ENCODE assay signal across 21 cellular contexts in the genomic region with DNA sequence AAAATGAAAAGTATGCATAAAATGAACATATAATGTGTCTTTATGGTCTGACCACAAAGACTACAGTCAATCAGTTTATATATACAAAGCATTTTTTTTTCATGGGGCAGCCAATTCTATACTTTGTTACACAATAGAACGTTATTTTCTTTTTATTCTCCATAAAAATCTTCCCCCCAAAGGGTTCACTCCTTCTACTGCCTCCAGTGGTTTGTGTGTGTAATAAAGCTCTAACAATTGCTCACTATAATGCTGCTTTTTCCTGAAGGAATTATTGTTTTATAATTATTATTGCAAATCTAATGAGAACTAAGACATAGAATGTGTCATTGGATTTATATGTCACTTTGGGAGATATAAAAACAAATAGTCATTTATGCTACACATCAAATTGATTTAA.
A peak's percentile ranks its signal among the peaks of the same experiment; 100 is the strongest.
DNase-seq lines count a peak whose midpoint lies in the region; ATAC-seq and TF ChIP-seq lines count a peak whose summit lies in the region.
"Had no signal": no experiment of that assay in that cellular context is flagged by ENCODE, and none has a peak within 500 bp of the region (broad histone marks: within the 10 kb centered on the region; RNA-seq: fewer than 3 reads in every experiment).

No MANE protein-coding gene starts in this region.

- H3K4me3 ChIP-seq in OCI-LY1 (ENCODE audit: low read depth, low read length, poor library complexity, severe bottlenecking): no peak overlapping the region
- no peak overlapping the region for H3K4me3 ChIP-seq in neural progenitor cell
- H3K4me3 ChIP-seq in upper lobe of left lung: no peak overlapping the region
- H3K4me3 ChIP-seq in lower lobe of right lung: no peak overlapping the region
- no peak overlapping the region for H3K4me3 ChIP-seq in gastroesophageal sphincter
- H3K4me3 ChIP-seq: PC-9, SJCRH30 had no signal

- no peaks in the 10 kb centered on the region for H3K36me3 Mint-ChIP-seq in chondrocyte (ENCODE audit: low read depth)
- no peaks in the 10 kb centered on the region for H3K36me3 Mint-ChIP-seq in neural progenitor cell
- H3K36me3 Mint-ChIP-seq: T-cell had no signal

- H3K27me3 Mint-ChIP-seq in chondrocyte (ENCODE audit: low read depth) (no peaks in the 10 kb centered on the region), neural progenitor cell (ENCODE audit: insufficient read depth, low read depth) (no peaks in the 10 kb centered on the region)
- H3K27me3 Mint-ChIP-seq: T-cell had no signal

- H3K4me3 Mint-ChIP-seq in chondrocyte (ENCODE audit: unreplicated experiment) (no peak overlapping the region), neural progenitor cell (no peak overlapping the region)
- H3K4me3 Mint-ChIP-seq: T-cell had no signal

- no peaks in the 10 kb centered on the region for H3K36me3 ChIP-seq in OCI-LY1 (ENCODE audit: insufficient read depth, low read length)
- H3K36me3 ChIP-seq in neural progenitor cell: no peaks in the 10 kb centered on the region
- no peaks in the 10 kb centered on the region for H3K36me3 ChIP-seq in upper lobe of left lung
- H3K36me3 ChIP-seq in lower lobe of right lung: no peaks in the 10 kb centered on the region
- no peaks in the 10 kb centered on the region for H3K36me3 ChIP-seq in gastroesophageal sphincter
- H3K36me3 ChIP-seq: SJCRH30 had no signal

- H3K4me1 ChIP-seq in OCI-LY1 (ENCODE audit: insufficient read depth, low read length, severe bottlenecking) (peaks cover 4% of the 10 kb centered on the region), neural progenitor cell (no peaks in the 10 kb centered on the region), upper lobe of left lung (no peaks in the 10 kb centered on the region), lower lobe of right lung (no peaks in the 10 kb centered on the region), gastroesophageal sphincter (no peaks in the 10 kb centered on the region)
- H3K4me1 ChIP-seq: SJCRH30 had no signal

- DNase-seq in ELR (ENCODE audit: low read depth) (peak; percentile 12), chondrocyte (ENCODE audit: low spot score) (no peak), neural progenitor cell (ENCODE audit: low spot score) (no peak), upper lobe of left lung (no peak), lower lobe of right lung (no peak), amygdala (lab: John Stamatoyannopoulos, UW) (no peak)
- DNase-seq: ACHN; AML-193; COR-L47; DMS 273 treated with DMSO at 0.1 percent for 48 hours; DND-41; H7; NCI-H1105 treated with DMSO at 0.1 percent for 48 hours; NCI-H1694 treated with DMSO at 0.1 percent for 48 hours; NCI-H748 treated with DMSO at 0.1 percent for 48 hours; NK-92 treated with Interleukin-12 subunit alpha and Interleukin-12 subunit beta, amount 100 ng/mL, for 24 hours; PC-9; SJCRH30; T-cell had no signal

- no peak overlapping the region for H3K9ac ChIP-seq in OCI-LY1 (ENCODE audit: low read length)
- H3K9ac ChIP-seq in neural progenitor cell: no peak overlapping the region

- H3K4me2 ChIP-seq in OCI-LY1 (ENCODE audit: low read length) (no peak overlapping the region), neural progenitor cell (no peak overlapping the region)
- H3K4me2 ChIP-seq: PC-9 had no signal

- H3K27ac Mint-ChIP-seq in chondrocyte (ENCODE audit: unreplicated experiment) (no peak overlapping the region), neural progenitor cell (no peak overlapping the region)
- H3K27ac Mint-ChIP-seq: T-cell had no signal

- H3F3A ChIP-seq in OCI-LY1 (ENCODE audit: insufficient read depth, low read length) (no peaks in the 10 kb centered on the region), neural progenitor cell (ENCODE audit: low read depth) (no peaks in the 10 kb centered on the region)

- H2AFZ ChIP-seq in OCI-LY1 (ENCODE audit: low read length): no peak overlapping the region
- H2AFZ ChIP-seq in neural progenitor cell (replicated peaks): no peak overlapping the region
- H2AFZ ChIP-seq: PC-9 had no signal

- intact Hi-C loops in lower lobe of right lung (cut with DNase I): no loop called here

- H3K27me3 ChIP-seq in OCI-LY1 (ENCODE audit: insufficient read depth, low read length): no peaks in the 10 kb centered on the region
- H3K27me3 ChIP-seq in neural progenitor cell: no peaks in the 10 kb centered on the region
- H3K27me3 ChIP-seq in upper lobe of left lung: no peaks in the 10 kb centered on the region
- H3K27me3 ChIP-seq in lower lobe of right lung (ENCODE audit: low read depth): no peaks in the 10 kb centered on the region
- no peaks in the 10 kb centered on the region for H3K27me3 ChIP-seq in gastroesophageal sphincter
- H3K27me3 ChIP-seq: SJCRH30 had no signal

- WGBS in upper lobe of left lung, 2 donors: 63 to 75% methylated on average over 1 of the region's 1 CpG
- 67 to 73% methylated on average over 1 of the region's 1 CpG for WGBS in gastroesophageal sphincter (ENCODE audit: low coverage in 1 of 2), 2 donors

- no peaks in the 10 kb centered on the region for H3K9me3 Mint-ChIP-seq in chondrocyte (ENCODE audit: low read depth)
- no peaks in the 10 kb centered on the region for H3K9me3 Mint-ChIP-seq in neural progenitor cell

- H3K4me1 Mint-ChIP-seq in chondrocyte (ENCODE audit: low read depth) (peaks cover 4% of the 10 kb centered on the region), neural progenitor cell (no peaks in the 10 kb centered on the region)
- H3K4me1 Mint-ChIP-seq: T-cell had no signal

- TF ChIP-seq POLR2A in upper lobe of left lung (IDR thresholded peaks at IDR 0.05): no peak
- no peak for TF ChIP-seq POLR2A in gastroesophageal sphincter (IDR thresholded peaks at IDR 0.05)

- no peaks in the 10 kb centered on the region for H3K9me2 ChIP-seq in OCI-LY1 (ENCODE audit: low read depth, low read length)

- H4K20me1 ChIP-seq in OCI-LY1 (ENCODE audit: insufficient read depth, low read length): no peaks in the 10 kb centered on the region
- no peaks in the 10 kb centered on the region for H4K20me1 ChIP-seq in neural progenitor cell (ENCODE audit: low read depth)

- H3K79me2 ChIP-seq in OCI-LY1 (ENCODE audit: insufficient read depth, low read length) (no peaks in the 10 kb centered on the region), neural progenitor cell (ENCODE audit: low read depth) (no peaks in the 10 kb centered on the region)

- TF ChIP-seq CTCF in OCI-LY1 (IDR thresholded peaks at IDR 0.05; ENCODE audit: low read length) (peak; percentile 31; the same call in 1 of the 2 replicates), chondrocyte (IDR thresholded peaks at IDR 0.05) (peak; percentile 53), neural progenitor cell (IDR thresholded peaks at IDR 0.05) (peak; percentile 35), upper lobe of left lung (IDR thresholded peaks at IDR 0.05) (no peak), lower lobe of right lung (IDR thresholded peaks at IDR 0.05) (no peak), gastroesophageal sphincter (IDR thresholded peaks at IDR 0.05) (no peak)

- H3K27ac ChIP-seq in OCI-LY1 (ENCODE audit: low read depth, low read length, poor library complexity, severe bottlenecking) (no peak overlapping the region), neural progenitor cell (no peak overlapping the region), upper lobe of left lung (no peak overlapping the region), lower lobe of right lung (no peak overlapping the region), gastroesophageal sphincter (no peak overlapping the region)
- H3K27ac ChIP-seq: PC-9, SJCRH30 had no signal

- no peak for ATAC-seq in upper lobe of left lung (ENCODE audit: low FRiP score in 2 of 2)
- no peak for ATAC-seq in lower lobe of right lung
- no peak for ATAC-seq in gastroesophageal sphincter
- ATAC-seq: T-cell had no signal

- TF ChIP-seq EP300 in upper lobe of left lung (IDR thresholded peaks at IDR 0.05) (no peak), gastroesophageal sphincter (IDR thresholded peaks at IDR 0.05) (no peak)

- H3K9me3 ChIP-seq in OCI-LY1 (ENCODE audit: low read length): no peaks in the 10 kb centered on the region
- H3K9me3 ChIP-seq in neural progenitor cell (ENCODE audit: low read depth): no peaks in the 10 kb centered on the region
- no peaks in the 10 kb centered on the region for H3K9me3 ChIP-seq in upper lobe of left lung
- no peaks in the 10 kb centered on the region for H3K9me3 ChIP-seq in lower lobe of right lung
- no peaks in the 10 kb centered on the region for H3K9me3 ChIP-seq in gastroesophageal sphincter
- H3K9me3 ChIP-seq: SJCRH30 had no signal

Comparison
In these comparisons a context has a peak if more than half of its experiments do, and no peak if none do; other contexts are left out.
1. CTCF ChIP-seq: peak in OCI-LY1 (single experiment), chondrocyte (single experiment) and neural progenitor cell (single experiment); none in upper lobe of left lung (0 of 6), lower lobe of right lung (single experiment) and gastroesophageal sphincter (0 of 4).